Comparison of ENCODE assay signal across 1 cellular context in genomic region chr17:81453712-81454111, GRCh38.
TF ChIP-seq lines count a peak whose summit lies in the region.

No MANE protein-coding gene starts in this region.

TF ChIP-seq in liver, 16 proteins besides CTCF, POLR2A, EP300 and RAD21:
- TF ChIP-seq ZBTB33 (IDR thresholded peaks at IDR 0.05), result no peak
- TF ChIP-seq NR2F2 (IDR thresholded peaks at IDR 0.05), result peak; percentile 73
